ENCODE assay signal across 9 cellular contexts in genomic region chr14:57329833-57330232, GRCh38.
"Had no signal": no experiment of that assay in that cellular context is flagged by ENCODE, and none has a peak within 500 bp of the region (broad histone marks: within the 10 kb centered on the region; RNA-seq: fewer than 3 reads in every experiment).

No MANE protein-coding gene starts in this region.

- H3K4me2 ChIP-seq: GM23338, KMS-11 had no signal

- H3K27ac ChIP-seq: KMS-11 had no signal

- H3K4me3 ChIP-seq: GM23338 had no signal

- DNase-seq: H9, IMR-90, Karpas-422, KBM-7 had no signal

- FAIRE-seq: H1, H54 had no signal

- H2AFZ ChIP-seq: GM23338 had no signal

- H3K9ac ChIP-seq: KMS-11 had no signal

- ATAC-seq: GM23338, HCT116 had no signal
